ENCODE assay signal across 13 cellular contexts in genomic region chr6:3549314-3549940, GRCh38.
DNase-seq lines count a peak whose midpoint lies in the region; ATAC-seq lines count a peak whose summit lies in the region.
"Had no signal": no experiment of that assay in that cellular context is flagged by ENCODE, and none has a peak within 500 bp of the region (broad histone marks: within the 10 kb centered on the region; RNA-seq: fewer than 3 reads in every experiment).

No MANE protein-coding gene starts in this region.

- DNase-seq in Daoy (ENCODE audit: low read depth), result peak; percentile 20
- DNase-seq in NCI-H1417 treated with DMSO at 0.1 percent for 48 hours (lab: John Stamatoyannopoulos, UW), result peak; percentile 87
- DNase-seq in SW480 (ENCODE audit: low spot score), result peak; percentile 20
- peak; percentile 77 for DNase-seq in kidney tubule cell (ENCODE audit: low spot score)
- no peak for DNase-seq in NCI-H345 (lab: John Stamatoyannopoulos, UW)
- no peak for DNase-seq in cerebellum (ENCODE audit: low spot score)
- DNase-seq: activated CD4-positive, alpha-beta T cell treated with anti-CD3 and anti-CD28 coated beads for 36 hours; activated gamma-delta T cell treated with Interleukin-2 at 50 U/mL for 16 hours; AML-193; NCI-H446 treated with DMSO at 0.1 percent for 48 hours; spleen; T1000 had no signal

- ATAC-seq in GM21381 (IDR thresholded peaks at IDR 0.05; ENCODE audit: unreplicated experiment), result no peak
- ATAC-seq: activated CD4-positive, alpha-beta T cell treated with anti-CD3 and anti-CD28 coated beads for 36 hours had no signal

Comparison
In these comparisons a context has a peak if more than half of its experiments do, and no peak if none do; other contexts are left out.
1. DNase-seq: peak in Daoy (single experiment), NCI-H1417 treated with DMSO at 0.1 percent for 48 hours (single experiment), SW480 (single experiment) and kidney tubule cell (single experiment); none in NCI-H345 (single experiment) and cerebellum (single experiment).